Comparison of ENCODE assay signal across 29 cellular contexts in the genomic region with DNA sequence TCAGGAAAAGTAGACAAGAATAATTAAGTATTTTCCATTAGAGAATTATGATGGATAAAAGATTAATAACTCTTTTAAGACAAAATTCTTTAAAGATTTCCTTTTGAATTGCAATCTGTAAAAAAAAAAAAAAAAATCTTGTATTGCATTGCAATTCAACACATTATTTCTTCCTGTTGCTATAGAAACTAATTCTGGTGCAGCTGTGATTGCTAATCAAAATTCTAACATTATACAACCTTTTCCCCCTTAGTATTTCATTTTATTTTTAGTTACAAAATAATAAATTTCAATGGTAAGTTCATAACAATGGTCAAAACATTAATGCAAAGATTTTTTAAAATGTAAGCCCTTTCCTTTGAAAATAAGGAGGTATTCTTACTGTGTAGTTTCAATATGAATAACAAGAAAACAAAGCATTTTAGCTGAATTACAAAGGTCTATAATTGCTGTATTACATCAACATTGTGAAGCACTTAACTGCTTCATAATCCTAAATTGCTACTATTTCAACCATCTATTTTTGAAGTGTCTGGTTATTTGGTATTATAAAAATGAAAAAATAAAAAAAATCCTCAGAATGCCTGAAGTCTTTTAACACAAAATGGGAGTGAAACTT.
DNase-seq lines count a peak whose midpoint lies in the region; ATAC-seq, FAIRE-seq and TF ChIP-seq lines count a peak whose summit lies in the region.
"Had no signal": no experiment of that assay in that cellular context is flagged by ENCODE, and none has a peak within 500 bp of the region (broad histone marks: within the 10 kb centered on the region; RNA-seq: fewer than 3 reads in every experiment).

No MANE protein-coding gene starts in this region.

- peak; percentile 69 for DNase-seq in LHCN-M2 (ENCODE audit: low read depth)
- no peak for DNase-seq in SW 1271 (lab: John Stamatoyannopoulos, UW)
- no peak for DNase-seq in left lung
- DNase-seq in activated naive CD4-positive, alpha-beta T cell treated with anti-CD3 and anti-CD28 coated beads, Interleukin-2, amount 50 U/mL, for 72 hours (ENCODE audit: low spot score in 2 of 2), result no peak
- DNase-seq in cerebellar nuclear complex (lab: John Stamatoyannopoulos, UW), result no peak
- DNase-seq: Caco-2; CD8-positive, alpha-beta T cell; DMS 273 treated with DMSO at 0.1 percent for 48 hours; DMS79; EL; GDM1; H9; IMR-90; NCI-H1048; NCI-H1694; NCI-H2029 treated with DMSO at 0.1 percent for 48 hours; NCI-H2171; NCI-H226; NCI-H510A; Right ventricle myocardium superior; RPMI8226 had no signal

- H3K27ac Mint-ChIP-seq in activated naive CD4-positive, alpha-beta T cell treated with anti-CD3 and anti-CD28 coated beads, Interleukin-2, amount 50 U/mL, for 72 hours, result no peak overlapping the region
- H3K27ac Mint-ChIP-seq: B cell; CD8-positive, alpha-beta T cell had no signal

- no peaks in the 10 kb centered on the region for H3K36me3 Mint-ChIP-seq in activated naive CD4-positive, alpha-beta T cell treated with anti-CD3 and anti-CD28 coated beads, Interleukin-2, amount 50 U/mL, for 72 hours
- H3K36me3 Mint-ChIP-seq: CD8-positive, alpha-beta T cell had no signal

- H3K9me3 ChIP-seq in HEK293 (ENCODE audit: control insufficient read depth, insufficient read depth, low read depth, low read length), result no peaks in the 10 kb centered on the region
- H3K9me3 ChIP-seq in left lung, result peaks cover 0 to 2% of the 10 kb centered on the region in 2 donors
- H3K9me3 ChIP-seq: SJSA1 had no signal

- H3K36me3 ChIP-seq in HEK293 (ENCODE audit: control insufficient read depth in 2 of 2, insufficient read depth in 1 of 2, low read length in 2 of 2) (no peaks in the 10 kb centered on the region), left lung (no peaks in the 10 kb centered on the region)
- H3K36me3 ChIP-seq: SJSA1 had no signal

- no peaks in the 10 kb centered on the region for H3K9me3 Mint-ChIP-seq in activated naive CD4-positive, alpha-beta T cell treated with anti-CD3 and anti-CD28 coated beads, Interleukin-2, amount 50 U/mL, for 72 hours
- H3K9me3 Mint-ChIP-seq: CD8-positive, alpha-beta T cell had no signal

- POLR2A ChIA-PET in HEK293 (lab: Yijun Ruan, JAX), result no interaction called here

- peak; percentile 27 for FAIRE-seq in islet of Langerhans (lab: Jason Lieb, UNC)
- FAIRE-seq: GM12891, HTR-8/SVneo had no signal

- H3K4me3 ChIP-seq in HEK293 (ENCODE audit: low read depth, low read length) (no peak overlapping the region), left lung (no peak overlapping the region)
- H3K4me3 ChIP-seq: SJSA1 had no signal

- H3K27me3 ChIP-seq in left lung, result no peaks in the 10 kb centered on the region
- H3K27me3 ChIP-seq: SJSA1 had no signal

- no peak for ATAC-seq in left lung
- ATAC-seq in activated naive CD4-positive, alpha-beta T cell treated with anti-CD3 and anti-CD28 coated beads, Interleukin-2, amount 50 U/mL, for 72 hours, result no peak
- ATAC-seq: CD8-positive, alpha-beta T cell had no signal

- CTCF ChIA-PET in HEK293 (lab: Yijun Ruan, JAX), result interaction anchor here (0.7 to 1.1 kb wide), 2 partner anchors 14 to 19 kb away, joined by 3 to 4 read pairs; no protein-coding TSS in a partner anchor

- H3K27ac ChIP-seq in HEK293 (ENCODE audit: extremely low read depth, low read depth, low read length) (no peak overlapping the region), left lung (no peak overlapping the region)
- H3K27ac ChIP-seq: C4-2B, KMS-11, SJSA1 had no signal

- intact Hi-C loops in left lung (cut with DNase I), result no loop called here

- TF ChIP-seq CTCF in HEK293 (tag by site-specific recombination; IDR thresholded peaks at IDR 0.05) (no peak), left lung (IDR thresholded peaks at IDR 0.05) (no peak)

- H3K4me1 ChIP-seq in HEK293 (ENCODE audit: control insufficient read depth, insufficient read depth, low read length), result no peaks in the 10 kb centered on the region
- no peaks in the 10 kb centered on the region for H3K4me1 ChIP-seq in left lung
- H3K4me1 ChIP-seq: Caco-2, SJSA1 had no signal

TF ChIP-seq in HEK293, 187 proteins besides CTCF, POLR2A, EP300 and RAD21:
- no peak for TF ChIP-seq KLF1 (tag by site-specific recombination; IDR thresholded peaks at IDR 0.05)
- TF ChIP-seq, protein P1, sequence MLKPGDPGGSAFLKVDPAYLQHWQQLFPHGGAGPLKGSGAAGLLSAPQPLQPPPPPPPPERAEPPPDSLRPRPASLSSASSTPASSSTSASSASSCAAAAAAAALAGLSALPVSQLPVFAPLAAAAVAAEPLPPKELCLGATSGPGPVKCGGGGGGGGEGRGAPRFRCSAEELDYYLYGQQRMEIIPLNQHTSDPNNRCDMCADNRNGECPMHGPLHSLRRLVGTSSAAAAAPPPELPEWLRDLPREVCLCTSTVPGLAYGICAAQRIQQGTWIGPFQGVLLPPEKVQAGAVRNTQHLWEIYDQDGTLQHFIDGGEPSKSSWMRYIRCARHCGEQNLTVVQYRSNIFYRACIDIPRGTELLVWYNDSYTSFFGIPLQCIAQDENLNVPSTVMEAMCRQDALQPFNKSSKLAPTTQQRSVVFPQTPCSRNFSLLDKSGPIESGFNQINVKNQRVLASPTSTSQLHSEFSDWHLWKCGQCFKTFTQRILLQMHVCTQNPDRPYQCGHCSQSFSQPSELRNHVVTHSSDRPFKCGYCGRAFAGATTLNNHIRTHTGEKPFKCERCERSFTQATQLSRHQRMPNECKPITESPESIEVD (tag by site-specific recombination; IDR thresholded peaks at IDR 0.05), result 0 out of 2 replicates have a peak, but pooled peaks have one; percentile 9
- TF ChIP-seq, protein P2, sequence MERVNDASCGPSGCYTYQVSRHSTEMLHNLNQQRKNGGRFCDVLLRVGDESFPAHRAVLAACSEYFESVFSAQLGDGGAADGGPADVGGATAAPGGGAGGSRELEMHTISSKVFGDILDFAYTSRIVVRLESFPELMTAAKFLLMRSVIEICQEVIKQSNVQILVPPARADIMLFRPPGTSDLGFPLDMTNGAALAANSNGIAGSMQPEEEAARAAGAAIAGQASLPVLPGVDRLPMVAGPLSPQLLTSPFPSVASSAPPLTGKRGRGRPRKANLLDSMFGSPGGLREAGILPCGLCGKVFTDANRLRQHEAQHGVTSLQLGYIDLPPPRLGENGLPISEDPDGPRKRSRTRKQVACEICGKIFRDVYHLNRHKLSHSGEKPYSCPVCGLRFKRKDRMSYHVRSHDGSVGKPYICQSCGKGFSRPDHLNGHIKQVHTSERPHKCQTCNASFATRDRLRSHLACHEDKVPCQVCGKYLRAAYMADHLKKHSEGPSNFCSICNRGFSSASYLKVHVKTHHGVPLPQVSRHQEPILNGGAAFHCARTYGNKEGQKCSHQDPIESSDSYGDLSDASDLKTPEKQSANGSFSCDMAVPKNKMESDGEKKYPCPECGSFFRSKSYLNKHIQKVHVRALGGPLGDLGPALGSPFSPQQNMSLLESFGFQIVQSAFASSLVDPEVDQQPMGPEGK (tag by site-specific recombination; IDR thresholded peaks at IDR 0.05), result no peak
- TF ChIP-seq ZNF670 (tag by site-specific recombination; IDR thresholded peaks at IDR 0.05; ENCODE audit: low read depth), result no peak
- no peak for TF ChIP-seq ZNF302 (tag by site-specific recombination; IDR thresholded peaks at IDR 0.05; ENCODE audit: low read depth)
- TF ChIP-seq MEIS1 (CRISPR knock-in tag; IDR thresholded peaks at IDR 0.05; ENCODE audit: borderline replicate concordance), result no peak
- TF ChIP-seq, protein P3, sequence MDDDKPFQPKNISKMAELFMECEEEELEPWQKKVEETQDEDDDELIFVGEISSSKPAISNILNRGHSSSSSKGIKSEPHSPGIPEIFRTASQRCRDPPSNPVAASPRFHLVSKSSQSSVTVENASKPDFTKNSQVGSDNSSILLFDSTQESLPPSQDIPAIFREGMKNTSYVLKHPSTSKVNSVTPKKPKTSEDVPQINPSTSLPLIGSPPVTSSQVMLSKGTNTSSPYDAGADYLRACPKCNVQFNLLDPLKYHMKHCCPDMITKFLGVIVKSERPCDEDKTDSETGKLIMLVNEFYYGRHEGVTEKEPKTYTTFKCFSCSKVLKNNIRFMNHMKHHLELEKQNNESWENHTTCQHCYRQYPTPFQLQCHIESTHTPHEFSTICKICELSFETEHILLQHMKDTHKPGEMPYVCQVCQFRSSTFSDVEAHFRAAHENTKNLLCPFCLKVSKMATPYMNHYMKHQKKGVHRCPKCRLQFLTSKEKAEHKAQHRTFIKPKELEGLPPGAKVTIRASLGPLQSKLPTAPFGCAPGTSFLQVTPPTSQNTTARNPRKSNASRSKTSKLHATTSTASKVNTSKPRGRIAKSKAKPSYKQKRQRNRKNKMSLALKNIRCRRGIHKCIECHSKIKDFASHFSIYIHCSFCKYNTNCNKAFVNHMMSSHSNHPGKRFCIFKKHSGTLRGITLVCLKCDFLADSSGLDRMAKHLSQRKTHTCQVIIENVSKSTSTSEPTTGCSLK (tag by site-specific recombination; IDR thresholded peaks at IDR 0.05), result no peak
